ENCODE assay signal across 8 cellular contexts in genomic region chr7:139109983-139110411, GRCh38. TPM values are rescaled to one million over a fixed set of nuclear protein-coding genes. Genes with fewer than 3 reads are reported as not detected.
DNase-seq lines count a peak whose midpoint lies in the region; ATAC-seq and TF ChIP-seq lines count a peak whose summit lies in the region.

No MANE protein-coding gene starts in this region.

- no peak for TF ChIP-seq POLR2A in suprapubic skin (IDR thresholded peaks at IDR 0.05)

- 11% methylated on average over 16 of the region's 16 CpGs for WGBS in suprapubic skin

- POLR2A ChIA-PET in activated CD4-positive, alpha-beta T cell treated with anti-CD3 and anti-CD28 coated beads for 36 hours (lab: Charles Lee) = interaction anchor here (1.1 kb wide), 1 partner anchor 15 kb away, joined by 3 read pairs; no protein-coding TSS in a partner anchor
- POLR2A ChIA-PET in WTC11 (lab: Charles Lee) = no interaction called here

- H3K4me1 ChIP-seq in iPS-18a (ENCODE audit: control insufficient read depth, low read depth, low read length) (peaks cover 4% of the 10 kb centered on the region), suprapubic skin (peaks cover 38% of the 10 kb centered on the region)

- peak overlapping the region; percentile 70 for H3K9ac ChIP-seq in iPS-18a (ENCODE audit: low read length)

- ATAC-seq in activated CD4-positive, alpha-beta T cell treated with anti-CD3 and anti-CD28 coated beads for 36 hours = peak; percentile 27
- ATAC-seq in WTC11 (no peak), left colon (no peak), GM21723 (IDR thresholded peaks at IDR 0.05; ENCODE audit: unreplicated experiment) (no peak), HG03097 (IDR thresholded peaks at IDR 0.05; ENCODE audit: low FRiP score, unreplicated experiment) (no peak)

- no peaks in the 10 kb centered on the region for H3K36me3 ChIP-seq in iPS-18a (ENCODE audit: control insufficient read depth, low read depth, low read length)
- H3K36me3 ChIP-seq in suprapubic skin = no peaks in the 10 kb centered on the region

- H3K4me3 Mint-ChIP-seq in activated CD4-positive, alpha-beta T cell treated with anti-CD3 and anti-CD28 coated beads for 36 hours = peak overlapping the region; percentile 99
- peak overlapping the region; percentile 87 for H3K4me3 Mint-ChIP-seq in WTC11

- TF ChIP-seq EP300 in suprapubic skin (IDR thresholded peaks at IDR 0.05) = no peak

- H3K4me1 Mint-ChIP-seq in activated CD4-positive, alpha-beta T cell treated with anti-CD3 and anti-CD28 coated beads for 36 hours = peaks cover 27% of the 10 kb centered on the region
- H3K4me1 Mint-ChIP-seq in WTC11 = peaks cover 28% of the 10 kb centered on the region

- TF ChIP-seq CTCF in WTC11 (IDR thresholded peaks at IDR 0.05) = no peak
- TF ChIP-seq CTCF in suprapubic skin (IDR thresholded peaks at IDR 0.05) = no peak

- H3K36me3 Mint-ChIP-seq in activated CD4-positive, alpha-beta T cell treated with anti-CD3 and anti-CD28 coated beads for 36 hours (ENCODE audit: low read depth) = peaks cover 35% of the 10 kb centered on the region
- H3K36me3 Mint-ChIP-seq in WTC11 = no peaks in the 10 kb centered on the region

- H3K27me3 Mint-ChIP-seq in activated CD4-positive, alpha-beta T cell treated with anti-CD3 and anti-CD28 coated beads for 36 hours = no peaks in the 10 kb centered on the region
- H3K27me3 Mint-ChIP-seq in WTC11 (ENCODE audit: low read depth) = peaks cover 17% of the 10 kb centered on the region

- peak overlapping the region; percentile 96 for H3K27ac Mint-ChIP-seq in activated CD4-positive, alpha-beta T cell treated with anti-CD3 and anti-CD28 coated beads for 36 hours
- H3K27ac Mint-ChIP-seq in WTC11 = peak overlapping the region; percentile 84

- H3K4me3 ChIP-seq in iPS-18a (ENCODE audit: low read length) (peak overlapping the region; percentile 89), suprapubic skin (peak overlapping the region; percentile 90)

- H3K9me3 ChIP-seq in iPS-18a (ENCODE audit: control insufficient read depth, low read depth, low read length) (no peaks in the 10 kb centered on the region), suprapubic skin (no peaks in the 10 kb centered on the region)

- no peaks in the 10 kb centered on the region for H3K9me3 Mint-ChIP-seq in activated CD4-positive, alpha-beta T cell treated with anti-CD3 and anti-CD28 coated beads for 36 hours (ENCODE audit: low read depth)
- H3K9me3 Mint-ChIP-seq in WTC11 = no peaks in the 10 kb centered on the region

- peaks cover 36% of the 10 kb centered on the region for H3K27me3 ChIP-seq in iPS-18a (ENCODE audit: control insufficient read depth, insufficient read depth, low read length)
- no peaks in the 10 kb centered on the region for H3K27me3 ChIP-seq in suprapubic skin

- intact Hi-C loops in activated CD4-positive, alpha-beta T cell treated with anti-CD3 and anti-CD28 coated beads for 36 hours (cut with DNase I, micrococcal nuclease) = loop anchor here (1.0 to 10.0 kb wide), 14 partner anchors 8 to 952 kb away; partner anchors contain the start of genes UBN2 (in 2 of the 2), FMC1 (in 1 of the 2), LUC7L2 (in 1 of the 2) and PARP12 (in 1 of the 2)
- intact Hi-C loops in left colon (cut with DNase I, micrococcal nuclease) = no loop called here

- H3K27ac ChIP-seq in iPS-18a (ENCODE audit: low read length) = no peak overlapping the region
- H3K27ac ChIP-seq in suprapubic skin = peak overlapping the region; percentile 96

- DNase-seq in activated CD4-positive, alpha-beta T cell treated with anti-CD3 and anti-CD28 coated beads for 36 hours = no peak
- DNase-seq in activated CD4-positive, alpha-beta T cell treated with anti-CD3 and anti-CD28 coated beads for 48 hours = no peak
- no peak for DNase-seq in WTC11 (ENCODE audit: low spot score)
- no peak for DNase-seq in suprapubic skin (ENCODE audit: low spot score in 2 of 2)
- DNase-seq in left colon = no peak

- CTCF ChIA-PET in activated CD4-positive, alpha-beta T cell treated with anti-CD3 and anti-CD28 coated beads for 36 hours (lab: Charles Lee) = interaction anchor here (0.6 to 1.8 kb wide), 6 partner anchors 15 to 390 kb away, joined by 3 to 8 read pairs (median 4); no protein-coding TSS in a partner anchor
- CTCF ChIA-PET in WTC11 (lab: Charles Lee) = no interaction called here

TF ChIP-seq in WTC11, 78 proteins besides CTCF, POLR2A, EP300 and RAD21:
- no peak for TF ChIP-seq ELF4 (CRISPR knock-in tag; IDR thresholded peaks at IDR 0.05; ENCODE audit: low read depth)
- no peak for TF ChIP-seq GRHL2 (CRISPR knock-in tag; IDR thresholded peaks at IDR 0.05; ENCODE audit: insufficient replicate concordance, severe bottlenecking)
- no peak for TF ChIP-seq ZSCAN18 (CRISPR knock-in tag; IDR thresholded peaks at IDR 0.05)
- no peak for TF ChIP-seq ZNF263 (CRISPR knock-in tag; IDR thresholded peaks at IDR 0.05; ENCODE audit: low read depth)
- no peak for TF ChIP-seq KAT7 (CRISPR knock-in tag; IDR thresholded peaks at IDR 0.05; ENCODE audit: borderline replicate concordance)
- no peak for TF ChIP-seq SMAD4 (CRISPR knock-in tag; IDR thresholded peaks at IDR 0.05)
- TF ChIP-seq ZBTB43 (CRISPR knock-in tag; IDR thresholded peaks at IDR 0.05) = no peak
- TF ChIP-seq PRDM15 (CRISPR knock-in tag; IDR thresholded peaks at IDR 0.05) = no peak
- no peak for TF ChIP-seq OVOL2 (CRISPR knock-in tag; IDR thresholded peaks at IDR 0.05; ENCODE audit: borderline replicate concordance)

RNA-seq across cellular contexts. Expression of gene ZC3HAV1, which starts 0.5 kb away (rescaled TPM):
- 100 to 1,000 TPM; 110 to 120 TPM for total RNA-seq in activated CD4-positive, alpha-beta T cell treated with anti-CD3 and anti-CD28 coated beads for 36 hours
- total RNA-seq in WTC11 (2021) (31.9 to 38.0 TPM (median 34.0 TPM) in 3 replicates), suprapubic skin (10 to 100 TPM; 27.0 to 34.4 (median 29.8) TPM), left colon (10 to 100 TPM; 35.4 to 36.5 TPM)

Comparison
In these comparisons a context has a peak if more than half of its experiments do, and no peak if none do; other contexts are left out.
1. intact Hi-C loops: an anchor here in activated CD4-positive, alpha-beta T cell treated with anti-CD3 and anti-CD28 coated beads for 36 hours (1.0 to 10.0 kb wide); none called in left colon.